In the genomic region with DNA sequence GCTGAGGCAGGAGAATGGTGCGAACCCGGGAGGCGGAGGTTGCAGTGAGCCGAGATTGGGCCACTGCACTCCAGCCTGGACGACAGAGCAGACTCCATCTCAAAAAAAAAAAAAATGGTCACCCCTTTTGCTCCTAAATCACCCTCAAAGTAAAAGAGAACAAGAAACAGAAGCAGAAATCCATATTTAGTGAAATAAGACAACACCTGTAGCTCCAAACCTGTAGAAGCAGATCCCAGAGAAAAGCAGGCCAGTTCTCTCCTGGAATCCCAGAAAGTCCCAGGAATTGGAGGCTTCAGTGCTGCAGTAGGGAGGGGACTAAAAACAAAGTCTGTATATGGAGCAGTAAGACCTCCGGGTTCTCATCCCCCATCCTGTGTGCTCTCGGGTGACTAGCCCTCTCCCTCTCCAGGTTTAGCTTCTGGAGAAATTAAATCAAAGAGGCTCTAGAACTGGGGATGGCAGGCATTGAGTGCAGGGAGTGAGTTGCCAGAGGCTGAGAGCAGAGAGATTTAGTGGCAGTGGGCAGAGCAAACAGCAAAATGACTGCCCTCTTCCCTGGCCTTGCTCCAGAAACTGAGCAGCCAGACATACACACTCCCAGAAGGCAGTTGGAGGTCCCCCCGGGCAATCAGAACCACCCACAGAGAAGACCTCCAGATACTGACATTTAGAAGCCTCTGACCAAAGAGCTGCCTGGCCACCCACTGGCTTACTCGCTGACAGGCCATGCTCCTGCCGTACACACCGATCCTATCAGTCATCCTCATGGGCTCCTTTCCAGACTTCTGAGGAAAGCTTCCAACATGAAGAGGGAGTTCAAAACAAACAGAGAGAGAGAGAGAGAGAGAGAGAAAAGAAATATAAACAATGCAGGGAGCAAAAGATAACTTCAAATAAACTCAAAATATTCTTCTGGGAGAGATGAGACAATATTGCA, we compare ENCODE assay signal across 8 cellular contexts. TPM values are rescaled to one million over a fixed set of nuclear protein-coding genes. Genes with fewer than 3 reads are reported as not detected.
A peak's percentile ranks its signal among the peaks of the same experiment; 100 is the strongest.
DNase-seq lines count a peak whose midpoint lies in the region; ATAC-seq and TF ChIP-seq lines count a peak whose summit lies in the region.

No MANE protein-coding gene starts in this region.

- intact Hi-C loops in ascending aorta (cut with DNase I): loop anchor here (1.0 kb wide), 1 partner anchor 8 kb away; no protein-coding TSS in a partner anchor
- intact Hi-C loops in activated T-helper 1 cell treated with anti-CD3 and anti-CD28 coated beads, Interleukin-12 subunit alpha, Interleukin-12 subunit beta, Interleukin-2, Interleukin-4 antibody, amounts not matched to agents 30 ng/mL and 10 ng/mL and 1 ng/mL, durations not matched to agents 14 hours and 24 hours and 36 hours (cut with micrococcal nuclease): loop anchor here (10.0 kb wide), 1 partner anchor 662 kb away; a partner anchor contains a TSS

- H3K36me3 ChIP-seq in ascending aorta: no peaks in the 10 kb centered on the region
- H3K36me3 ChIP-seq in tibial nerve: no peaks in the 10 kb centered on the region

- H3K4me1 Mint-ChIP-seq in activated T-helper 1 cell treated with anti-CD3 and anti-CD28 coated beads, Interleukin-12 subunit alpha, Interleukin-12 subunit beta, Interleukin-2, Interleukin-4 antibody, amounts not matched to agents 30 ng/mL and 10 ng/mL and 1 ng/mL, durations not matched to agents 14 hours and 24 hours and 36 hours (ENCODE audit: low read depth): peaks cover 21% of the 10 kb centered on the region

- peaks cover 18% of the 10 kb centered on the region for H3K27me3 Mint-ChIP-seq in activated T-helper 1 cell treated with anti-CD3 and anti-CD28 coated beads, Interleukin-12 subunit alpha, Interleukin-12 subunit beta, Interleukin-2, Interleukin-4 antibody, amounts not matched to agents 30 ng/mL and 10 ng/mL and 1 ng/mL, durations not matched to agents 14 hours and 24 hours and 36 hours (ENCODE audit: insufficient read depth)

- no peaks in the 10 kb centered on the region for H3K9me3 Mint-ChIP-seq in activated T-helper 1 cell treated with anti-CD3 and anti-CD28 coated beads, Interleukin-12 subunit alpha, Interleukin-12 subunit beta, Interleukin-2, Interleukin-4 antibody, amounts not matched to agents 30 ng/mL and 10 ng/mL and 1 ng/mL, durations not matched to agents 14 hours and 24 hours and 36 hours

- H3K9me3 ChIP-seq in ascending aorta (no peaks in the 10 kb centered on the region), tibial nerve (no peaks in the 10 kb centered on the region)

- no peaks in the 10 kb centered on the region for H3K27me3 ChIP-seq in ascending aorta
- no peaks in the 10 kb centered on the region for H3K27me3 ChIP-seq in tibial nerve

- no peak for TF ChIP-seq POLR2A in tibial nerve (IDR thresholded peaks at IDR 0.05)

- ATAC-seq in HG02588 (IDR thresholded peaks at IDR 0.05; ENCODE audit: unreplicated experiment) (no peak), HG03469 (IDR thresholded peaks at IDR 0.05; ENCODE audit: unreplicated experiment) (no peak)

- H3K4me3 Mint-ChIP-seq in activated T-helper 1 cell treated with anti-CD3 and anti-CD28 coated beads, Interleukin-12 subunit alpha, Interleukin-12 subunit beta, Interleukin-2, Interleukin-4 antibody, amounts not matched to agents 30 ng/mL and 10 ng/mL and 1 ng/mL, durations not matched to agents 14 hours and 24 hours and 36 hours: no peak overlapping the region

- H3K4me1 ChIP-seq in ascending aorta (peaks cover 8 to 27% of the 10 kb centered on the region in 2 donors), tibial nerve (peaks cover 0 to 37% (median 19%) of the 10 kb centered on the region in 4 donors)

- peak overlapping the region in 1 of 2 donors; percentile 7 for H3K4me3 ChIP-seq in ascending aorta
- no peak overlapping the region for H3K4me3 ChIP-seq in tibial nerve

- H3K27ac ChIP-seq in ascending aorta: peak overlapping the region; percentile 67 to 91
- peak overlapping the region in 3 of 4 donors; percentile 50 to 76 (median 63) for H3K27ac ChIP-seq in tibial nerve

- no peak overlapping the region for H3K27ac Mint-ChIP-seq in activated T-helper 1 cell treated with anti-CD3 and anti-CD28 coated beads, Interleukin-12 subunit alpha, Interleukin-12 subunit beta, Interleukin-2, Interleukin-4 antibody, amounts not matched to agents 30 ng/mL and 10 ng/mL and 1 ng/mL, durations not matched to agents 14 hours and 24 hours and 36 hours

- 46 to 49% methylated on average over 11 of the region's 11 CpGs for WGBS in tibial nerve, 2 donors

- peak in 1 of 3 experiments; percentile 7 for TF ChIP-seq CTCF in ascending aorta (IDR thresholded peaks at IDR 0.05)
- peak in 1 of 5 experiments; percentile 61 for TF ChIP-seq CTCF in tibial nerve (IDR thresholded peaks at IDR 0.05)

- TF ChIP-seq EP300 in tibial nerve (IDR thresholded peaks at IDR 0.05): peak in 1 of 2 donors; percentile 18

- DNase-seq in HT1080 (ENCODE audit: low read depth) (peak; percentile 77), ascending aorta (ENCODE audit: low spot score in 2 of 2) (peak in 1 of 2 donors; percentile 88), islet precursor cell (peak; percentile 83), tibial nerve (ENCODE audit: low spot score in 2 of 2) (peak in 1 of 2 donors; percentile 63), SIG-M5 (lab: John Stamatoyannopoulos, UW) (no peak)
- DNase-seq in activated T-helper 1 cell treated with anti-CD3 and anti-CD28 coated beads, Interleukin-12 subunit alpha, Interleukin-12 subunit beta, Interleukin-2, Interleukin-4 antibody, amounts not matched to agents 30 ng/mL and 10 ng/mL and 1 ng/mL, durations not matched to agents 14 hours and 24 hours and 36 hours (ENCODE audit: low spot score): no peak

- H3K36me3 Mint-ChIP-seq in activated T-helper 1 cell treated with anti-CD3 and anti-CD28 coated beads, Interleukin-12 subunit alpha, Interleukin-12 subunit beta, Interleukin-2, Interleukin-4 antibody, amounts not matched to agents 30 ng/mL and 10 ng/mL and 1 ng/mL, durations not matched to agents 14 hours and 24 hours and 36 hours (ENCODE audit: low read depth): no peaks in the 10 kb centered on the region

RNA-seq across cellular contexts. Expression of a gene that starts 6.3 kb away (rescaled TPM):
- 7.8 and 10.9 TPM in 2 replicates for total RNA-seq in HT1080 (2014; rRNA removed; shearing (Covaris generic))
- polyA plus RNA-seq in HT1080 (2015; cell fraction: cytosol; rRNA removed): 14.3 and 18.6 TPM in 2 replicates
- 30.5 and 36.4 TPM in 2 replicates for polyA plus RNA-seq in HT1080 (2015; cell fraction: nucleus; rRNA removed)
- total RNA-seq in ascending aorta: 62.3 TPM
- 10 to 100 TPM; 22.1 to 57.0 (median 27.1) TPM for total RNA-seq in tibial nerve
- 59.0 and 62.1 TPM in 2 replicates for total RNA-seq in activated T-helper 1 cell treated with anti-CD3 and anti-CD28 coated beads, Interleukin-12 subunit alpha, Interleukin-12 subunit beta, Interleukin-2, Interleukin-4 antibody, amounts not matched to agents 30 ng/mL and 10 ng/mL and 1 ng/mL, durations not matched to agents 14 hours and 24 hours and 36 hours

RNA-seq across cellular contexts. Expression of a gene that starts 50.6 kb away (rescaled TPM):
- total RNA-seq in HT1080 (2014; rRNA removed; shearing (Covaris generic)): 7.2 and 10.3 TPM in 2 replicates
- 12.7 and 14.6 TPM in 2 replicates for polyA plus RNA-seq in HT1080 (2015; cell fraction: cytosol; rRNA removed)
- 9.9 and 12.1 TPM in 2 replicates for polyA plus RNA-seq in HT1080 (2015; cell fraction: nucleus; rRNA removed)
- total RNA-seq in ascending aorta (3.2 TPM), tibial nerve (10 to 100 TPM in 1 of 4 donors, 1 to 10 TPM in 3; 2.4 to 10.7 (median 5.1) TPM)
- 9.7 and 13.0 TPM in 2 replicates for total RNA-seq in activated T-helper 1 cell treated with anti-CD3 and anti-CD28 coated beads, Interleukin-12 subunit alpha, Interleukin-12 subunit beta, Interleukin-2, Interleukin-4 antibody, amounts not matched to agents 30 ng/mL and 10 ng/mL and 1 ng/mL, durations not matched to agents 14 hours and 24 hours and 36 hours

Comparison
In these comparisons a context has a peak if more than half of its experiments do, and no peak if none do; other contexts are left out.
1. DNase-seq: peak in HT1080 (single experiment) and islet precursor cell (single experiment); none in activated T-helper 1 cell treated with anti-CD3 and anti-CD28 coated beads, Interleukin-12 subunit alpha, Interleukin-12 subunit beta, Interleukin-2, Interleukin-4 antibody, amounts not matched to agents 30 ng/mL and 10 ng/mL and 1 ng/mL, durations not matched to agents 14 hours and 24 hours and 36 hours (single experiment) and SIG-M5 (single experiment).